Comparison of ENCODE assay signal across 1 cellular context in the genomic region with DNA sequence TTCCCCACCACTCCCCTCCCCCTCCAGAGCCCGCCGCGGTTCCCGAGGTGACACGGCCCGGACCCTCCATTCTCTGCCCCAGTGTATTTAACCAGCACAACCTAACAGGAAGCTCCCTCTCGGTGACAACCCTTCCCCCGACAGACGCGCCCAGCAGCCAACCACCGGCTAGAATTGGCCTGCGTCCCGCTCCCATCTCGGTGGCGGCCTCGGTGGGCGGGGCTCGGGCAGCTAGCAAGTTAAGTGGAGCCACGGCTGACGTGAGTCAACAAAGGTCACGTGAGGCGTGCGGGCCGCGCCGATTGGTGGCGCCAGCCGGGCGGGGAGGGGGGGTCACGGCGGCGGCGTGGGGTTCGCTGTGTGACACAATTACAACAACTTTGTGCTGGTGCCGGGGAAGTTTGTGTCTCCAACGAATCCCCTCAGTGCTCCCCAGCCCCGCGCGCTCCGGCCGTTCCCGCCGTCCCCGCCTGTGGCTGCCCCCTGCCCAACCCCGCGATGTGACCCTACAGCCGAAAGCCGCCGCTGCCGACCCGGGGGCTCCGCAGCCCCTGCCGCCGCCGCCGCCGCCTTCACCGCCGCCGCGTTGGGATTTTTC.
TF ChIP-seq lines count a peak whose summit lies in the region.

A gene (plus strand): TSS at position 372 of the 598 bp plus-strand sequence. CDS start 364 bp downstream, outside the sequence.

TF ChIP-seq in GM23338, 12 proteins besides CTCF, POLR2A, EP300 and RAD21 (continued from another document):
- TF ChIP-seq, protein P1, sequence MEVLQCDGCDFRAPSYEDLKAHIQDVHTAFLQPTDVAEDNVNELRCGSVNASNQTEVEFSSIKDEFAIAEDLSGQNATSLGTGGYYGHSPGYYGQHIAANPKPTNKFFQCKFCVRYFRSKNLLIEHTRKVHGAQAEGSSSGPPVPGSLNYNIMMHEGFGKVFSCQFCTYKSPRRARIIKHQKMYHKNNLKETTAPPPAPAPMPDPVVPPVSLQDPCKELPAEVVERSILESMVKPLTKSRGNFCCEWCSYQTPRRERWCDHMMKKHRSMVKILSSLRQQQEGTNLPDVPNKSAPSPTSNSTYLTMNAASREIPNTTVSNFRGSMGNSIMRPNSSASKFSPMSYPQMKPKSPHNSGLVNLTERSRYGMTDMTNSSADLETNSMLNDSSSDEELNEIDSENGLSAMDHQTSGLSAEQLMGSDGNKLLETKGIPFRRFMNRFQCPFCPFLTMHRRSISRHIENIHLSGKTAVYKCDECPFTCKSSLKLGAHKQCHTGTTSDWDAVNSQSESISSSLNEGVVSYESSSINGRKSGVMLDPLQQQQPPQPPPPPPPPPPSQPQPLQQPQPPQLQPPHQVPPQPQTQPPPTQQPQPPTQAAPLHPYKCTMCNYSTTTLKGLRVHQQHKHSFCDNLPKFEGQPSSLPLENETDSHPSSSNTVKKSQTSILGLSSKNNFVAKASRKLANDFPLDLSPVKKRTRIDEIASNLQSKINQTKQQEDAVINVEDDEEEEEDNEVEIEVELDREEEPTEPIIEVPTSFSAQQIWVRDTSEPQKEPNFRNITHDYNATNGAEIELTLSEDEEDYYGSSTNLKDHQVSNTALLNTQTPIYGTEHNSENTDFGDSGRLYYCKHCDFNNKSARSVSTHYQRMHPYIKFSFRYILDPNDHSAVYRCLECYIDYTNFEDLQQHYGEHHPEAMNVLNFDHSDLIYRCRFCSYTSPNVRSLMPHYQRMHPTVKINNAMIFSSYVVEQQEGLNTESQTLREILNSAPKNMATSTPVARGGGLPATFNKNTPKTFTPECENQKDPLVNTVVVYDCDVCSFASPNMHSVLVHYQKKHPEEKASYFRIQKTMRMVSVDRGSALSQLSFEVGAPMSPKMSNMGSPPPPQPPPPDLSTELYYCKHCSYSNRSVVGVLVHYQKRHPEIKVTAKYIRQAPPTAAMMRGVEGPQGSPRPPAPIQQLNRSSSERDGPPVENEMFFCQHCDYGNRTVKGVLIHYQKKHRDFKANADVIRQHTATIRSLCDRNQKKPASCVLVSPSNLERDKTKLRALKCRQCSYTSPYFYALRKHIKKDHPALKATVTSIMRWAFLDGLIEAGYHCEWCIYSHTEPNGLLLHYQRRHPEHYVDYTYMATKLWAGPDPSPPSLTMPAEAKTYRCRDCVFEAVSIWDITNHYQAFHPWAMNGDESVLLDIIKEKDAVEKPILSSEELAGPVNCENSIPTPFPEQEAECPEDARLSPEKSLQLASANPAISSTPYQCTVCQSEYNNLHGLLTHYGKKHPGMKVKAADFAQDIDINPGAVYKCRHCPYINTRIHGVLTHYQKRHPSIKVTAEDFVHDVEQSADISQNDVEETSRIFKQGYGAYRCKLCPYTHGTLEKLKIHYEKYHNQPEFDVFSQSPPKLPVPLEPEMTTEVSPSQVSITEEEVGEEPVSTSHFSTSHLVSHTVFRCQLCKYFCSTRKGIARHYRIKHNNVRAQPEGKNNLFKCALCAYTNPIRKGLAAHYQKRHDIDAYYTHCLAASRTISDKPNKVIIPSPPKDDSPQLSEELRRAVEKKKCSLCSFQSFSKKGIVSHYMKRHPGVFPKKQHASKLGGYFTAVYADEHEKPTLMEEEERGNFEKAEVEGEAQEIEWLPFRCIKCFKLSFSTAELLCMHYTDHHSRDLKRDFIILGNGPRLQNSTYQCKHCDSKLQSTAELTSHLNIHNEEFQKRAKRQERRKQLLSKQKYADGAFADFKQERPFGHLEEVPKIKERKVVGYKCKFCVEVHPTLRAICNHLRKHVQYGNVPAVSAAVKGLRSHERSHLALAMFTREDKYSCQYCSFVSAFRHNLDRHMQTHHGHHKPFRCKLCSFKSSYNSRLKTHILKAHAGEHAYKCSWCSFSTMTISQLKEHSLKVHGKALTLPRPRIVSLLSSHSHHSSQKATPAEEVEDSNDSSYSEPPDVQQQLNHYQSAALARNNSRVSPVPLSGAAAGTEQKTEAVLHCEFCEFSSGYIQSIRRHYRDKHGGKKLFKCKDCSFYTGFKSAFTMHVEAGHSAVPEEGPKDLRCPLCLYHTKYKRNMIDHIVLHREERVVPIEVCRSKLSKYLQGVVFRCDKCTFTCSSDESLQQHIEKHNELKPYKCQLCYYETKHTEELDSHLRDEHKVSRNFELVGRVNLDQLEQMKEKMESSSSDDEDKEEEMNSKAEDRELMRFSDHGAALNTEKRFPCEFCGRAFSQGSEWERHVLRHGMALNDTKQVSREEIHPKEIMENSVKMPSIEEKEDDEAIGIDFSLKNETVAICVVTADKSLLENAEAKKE (CRISPR knock-in tag; IDR thresholded peaks at IDR 0.05) = no peak
- TF ChIP-seq, protein P2, sequence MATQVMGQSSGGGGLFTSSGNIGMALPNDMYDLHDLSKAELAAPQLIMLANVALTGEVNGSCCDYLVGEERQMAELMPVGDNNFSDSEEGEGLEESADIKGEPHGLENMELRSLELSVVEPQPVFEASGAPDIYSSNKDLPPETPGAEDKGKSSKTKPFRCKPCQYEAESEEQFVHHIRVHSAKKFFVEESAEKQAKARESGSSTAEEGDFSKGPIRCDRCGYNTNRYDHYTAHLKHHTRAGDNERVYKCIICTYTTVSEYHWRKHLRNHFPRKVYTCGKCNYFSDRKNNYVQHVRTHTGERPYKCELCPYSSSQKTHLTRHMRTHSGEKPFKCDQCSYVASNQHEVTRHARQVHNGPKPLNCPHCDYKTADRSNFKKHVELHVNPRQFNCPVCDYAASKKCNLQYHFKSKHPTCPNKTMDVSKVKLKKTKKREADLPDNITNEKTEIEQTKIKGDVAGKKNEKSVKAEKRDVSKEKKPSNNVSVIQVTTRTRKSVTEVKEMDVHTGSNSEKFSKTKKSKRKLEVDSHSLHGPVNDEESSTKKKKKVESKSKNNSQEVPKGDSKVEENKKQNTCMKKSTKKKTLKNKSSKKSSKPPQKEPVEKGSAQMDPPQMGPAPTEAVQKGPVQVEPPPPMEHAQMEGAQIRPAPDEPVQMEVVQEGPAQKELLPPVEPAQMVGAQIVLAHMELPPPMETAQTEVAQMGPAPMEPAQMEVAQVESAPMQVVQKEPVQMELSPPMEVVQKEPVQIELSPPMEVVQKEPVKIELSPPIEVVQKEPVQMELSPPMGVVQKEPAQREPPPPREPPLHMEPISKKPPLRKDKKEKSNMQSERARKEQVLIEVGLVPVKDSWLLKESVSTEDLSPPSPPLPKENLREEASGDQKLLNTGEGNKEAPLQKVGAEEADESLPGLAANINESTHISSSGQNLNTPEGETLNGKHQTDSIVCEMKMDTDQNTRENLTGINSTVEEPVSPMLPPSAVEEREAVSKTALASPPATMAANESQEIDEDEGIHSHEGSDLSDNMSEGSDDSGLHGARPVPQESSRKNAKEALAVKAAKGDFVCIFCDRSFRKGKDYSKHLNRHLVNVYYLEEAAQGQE (IDR thresholded peaks at IDR 0.05; ENCODE audit: unreplicated experiment) = no peak
